In genomic region chr1:26946270-26946669, GRCh38 we compare ENCODE assay signal across 2 cellular contexts.
TF ChIP-seq lines count a peak whose summit lies in the region.

No MANE protein-coding gene starts in this region.

TF ChIP-seq in Ishikawa, 13 proteins besides CTCF, POLR2A, EP300 and RAD21:
- TF ChIP-seq MAX (IDR thresholded peaks at IDR 0.05) (no peak), USF1 (IDR thresholded peaks at IDR 0.05) (peak; percentile 54; the same call in 1 of the 2 replicates)
TF ChIP-seq in Ishikawa: peak in this region for 1.

TF ChIP-seq in HepG2, 621 proteins besides CTCF, POLR2A, EP300 and RAD21:
- TF ChIP-seq ATF3 (CRISPR knock-in tag; IDR thresholded peaks at IDR 0.05) (no peak), PTBP1 (IDR thresholded peaks at IDR 0.05; ENCODE audit: low read depth, low read length, poor library complexity, severe bottlenecking) (no peak), ZNF788 (CRISPR knock-in tag; IDR thresholded peaks at IDR 0.05; ENCODE audit: borderline replicate concordance) (no peak), PLSCR1 (CRISPR knock-in tag; IDR thresholded peaks at IDR 0.05; ENCODE audit: borderline replicate concordance) (no peak), U2AF1 (optimal IDR thresholded peaks at IDR 0.05; ENCODE audit: low read depth, low read length) (no peak), PAF1 (CRISPR knock-in tag; IDR thresholded peaks at IDR 0.05) (no peak), ZNF460 (CRISPR knock-in tag; IDR thresholded peaks at IDR 0.05; ENCODE audit: borderline replicate concordance) (no peak), TCF12 (IDR thresholded peaks at IDR 0.05) (no peak), TCF12 (CRISPR knock-in tag; IDR thresholded peaks at IDR 0.05) (no peak)
